Comparison of ENCODE assay signal across 31 cellular contexts in genomic region chr4:6440506-6441201, GRCh38. TPM values are rescaled to one million over a fixed set of nuclear protein-coding genes. Genes with fewer than 3 reads are reported as not detected.
"Had no signal": no experiment of that assay in that cellular context is flagged by ENCODE, and none has a peak within 500 bp of the region (broad histone marks: within the 10 kb centered on the region; RNA-seq: fewer than 3 reads in every experiment).

No MANE protein-coding gene starts in this region.

- H3K27me3 ChIP-seq: neural progenitor cell, neutrophil, uterus had no signal

- DNase-seq: hypothalamus; immature natural killer cell; kidney; left colon; left lung; mesendoderm; naive B cell; natural killer cell; nephron progenitor cell; occipital lobe; right cardiac atrium; stimulated activated CD4-positive, alpha-beta T cell treated with anti-CD3 and anti-CD28 coated beads, Interleukin-12 subunit alpha, Interleukin-12 subunit beta, amount 100 ng/mL, for 4 hours; stimulated activated CD4-positive, alpha-beta T cell treated with anti-CD3 and anti-CD28 coated beads, Interleukin-15, amount 100 ng/mL, for 24 hours; stimulated activated CD4-positive, alpha-beta T cell treated with anti-CD3 and anti-CD28 coated beads, Interleukin-2, amount 100 ng/mL, for 24 hours; stimulated activated CD4-positive, alpha-beta T cell treated with anti-CD3 and anti-CD28 coated beads, Interleukin-4, amount 100 ng/mL, for 1 hour; stimulated activated naive B cell treated with anti-CD40 and anti-IgM and Interleukin-4, amounts not matched to agents 10 μg/mL and 1 μg/mL and 100 μg/mL, for 72 hours; tibial artery; trophoblast cell; uterus had no signal

- H3K4me2 ChIP-seq: neural progenitor cell had no signal

- H3K27ac ChIP-seq: left lung, neural progenitor cell, neutrophil, parathyroid adenoma, skin epidermis, suprapubic skin, thoracic aorta, tibial artery had no signal

- H3K36me3 ChIP-seq: left lung, neural progenitor cell, neutrophil, suprapubic skin, thoracic aorta, tibial artery, uterus had no signal

- H3K9me3 ChIP-seq: neutrophil, suprapubic skin, thoracic aorta, uterus had no signal

- H3K4me3 ChIP-seq: left lung, lung, neural progenitor cell, skin epidermis, suprapubic skin, thoracic aorta, tibial artery, uterus had no signal

- FAIRE-seq: islet of Langerhans, kidney had no signal

- H3K9ac ChIP-seq: neural progenitor cell, parathyroid adenoma had no signal

- H3K4me1 ChIP-seq: left lung, neural progenitor cell, parathyroid adenoma, suprapubic skin, tibial artery had no signal

- ATAC-seq: left colon; left lung; natural killer cell; right cardiac atrium; sciatic nerve; stimulated activated naive B cell treated with anti-CD40 and anti-IgM and Interleukin-4, amounts not matched to agents 10 μg/mL and 1 μg/mL and 100 μg/mL, for 72 hours had no signal

RNA-seq across cellular contexts. Expression of gene PPP2R2C, which starts 31.8 kb away (rescaled TPM):
- total RNA-seq: mononuclear cell, natural killer cell, osteocyte, pulmonary artery endothelial cell had no signal
